ENCODE assay signal across 8 cellular contexts in the genomic region with DNA sequence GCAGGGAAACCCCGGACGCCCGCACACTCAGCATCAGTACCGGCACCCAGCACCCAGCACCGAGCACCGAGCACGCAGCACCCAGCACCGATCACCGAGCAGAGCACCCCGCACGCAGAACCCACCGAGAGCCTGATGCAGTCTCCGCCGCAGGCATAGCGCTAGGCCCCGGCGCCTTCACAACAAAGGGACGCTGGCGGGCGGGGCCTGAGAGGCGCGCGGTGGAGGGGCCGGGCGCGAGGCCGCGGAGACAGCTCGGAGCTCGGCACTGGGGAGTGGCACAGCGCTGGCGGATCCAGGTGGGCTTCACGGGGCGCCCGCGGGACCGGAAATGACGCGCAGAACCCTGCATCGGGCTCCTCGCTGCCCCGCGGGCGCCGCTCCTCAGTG. TPM values are rescaled to one million over a fixed set of nuclear protein-coding genes. Genes with fewer than 3 reads are reported as not detected.
A peak's percentile ranks its signal among the peaks of the same experiment; 100 is the strongest.
DNase-seq lines count a peak whose midpoint lies in the region; ATAC-seq lines count a peak whose summit lies in the region.
"Not testable (repeated sequence)": the region's sequence is repeated elsewhere in the genome, so short reads cannot be mapped to it uniquely, and the experiment has no call there.

No MANE protein-coding gene starts in this region.

- H3K9me3 Mint-ChIP-seq in T-helper 2 cell treated with Interferon-gamma antibody and Interleukin-4, amounts not matched to agents 5 μg/mL and 100 μg/mL, for 36 hours: not testable (repeated sequence)

- intact Hi-C loops in Right ventricle myocardium superior (cut with DNase I): not testable (repeated sequence)

- peak overlapping the region; percentile 96 for H3K27ac Mint-ChIP-seq in T-helper 2 cell treated with Interferon-gamma antibody and Interleukin-4, amounts not matched to agents 5 μg/mL and 100 μg/mL, for 36 hours

- H3K4me3 Mint-ChIP-seq in T-helper 2 cell treated with Interferon-gamma antibody and Interleukin-4, amounts not matched to agents 5 μg/mL and 100 μg/mL, for 36 hours: peak overlapping the region; percentile 82

- 0 to 1% (median 0%) methylated on average over 22 to 32 of the region's 45 CpGs for WGBS in adipose tissue, 3 donors

- not testable (repeated sequence) for H3K27me3 Mint-ChIP-seq in T-helper 2 cell treated with Interferon-gamma antibody and Interleukin-4, amounts not matched to agents 5 μg/mL and 100 μg/mL, for 36 hours (ENCODE audit: low read depth)

- not testable (repeated sequence) for H3K4me1 Mint-ChIP-seq in T-helper 2 cell treated with Interferon-gamma antibody and Interleukin-4, amounts not matched to agents 5 μg/mL and 100 μg/mL, for 36 hours (ENCODE audit: low read depth)

- not testable (repeated sequence) for H3K36me3 Mint-ChIP-seq in T-helper 2 cell treated with Interferon-gamma antibody and Interleukin-4, amounts not matched to agents 5 μg/mL and 100 μg/mL, for 36 hours (ENCODE audit: low read depth)

- peak; percentile 65 for DNase-seq in ELR (ENCODE audit: low read depth)
- peak; percentile 20 for DNase-seq in NCI-H1694 (lab: John Stamatoyannopoulos, UW)
- peak; percentile 80 for DNase-seq in T-helper 2 cell treated with Interferon-gamma antibody and Interleukin-4, amounts not matched to agents 5 μg/mL and 100 μg/mL, for 36 hours (ENCODE audit: low spot score)
- peak; percentile 86 for DNase-seq in Right ventricle myocardium superior
- peak; percentile 3 for DNase-seq in non-pigmented ciliary epithelial cell (ENCODE audit: low read depth)
- peak; percentile 54 for DNase-seq in stimulated activated naive CD4-positive, alpha-beta T cell treated with Interleukin-2 at 50 U/mL for 16 hours (lab: John Stamatoyannopoulos, UW)

- peak overlapping the region; percentile 97 for H3K27ac ChIP-seq in adipose tissue (ENCODE audit: low read depth, low read length)

- ATAC-seq in HG02885 (IDR thresholded peaks at IDR 0.05; ENCODE audit: poor library complexity, unreplicated experiment) (peak; percentile 37), Right ventricle myocardium superior (ENCODE audit: poor library complexity) (peak; percentile 80)

RNA-seq across cellular contexts. Expression of a gene that starts 0.3 kb away (rescaled TPM):
- polyA plus RNA-seq in adipose tissue: 10 to 100 TPM; 15.1 to 19.5 (median 18.5) TPM
- 20.4 TPM for total RNA-seq in Right ventricle myocardium superior

RNA-seq across cellular contexts. Expression of a gene that starts 31.8 kb away (rescaled TPM):
- polyA plus RNA-seq in adipose tissue: 10 to 100 TPM; 10.5 to 52.6 (median 21.5) TPM
- 17.3 TPM for total RNA-seq in Right ventricle myocardium superior

RNA-seq across cellular contexts. Expression of a gene that starts 33.5 kb away (rescaled TPM):
- polyA plus RNA-seq in adipose tissue: 10 to 100 TPM; 17.6 to 35.4 (median 26.6) TPM
- total RNA-seq in Right ventricle myocardium superior: 23.6 TPM

Comparison
In these comparisons a context has a peak if more than half of its experiments do, and no peak if none do; other contexts are left out.
1. Peak in every context shown above with its lines: DNase-seq, ATAC-seq and H3K27ac ChIP-seq.
2. DNase-seq: peak in every context shown above with its lines; median percentile 86 in Right ventricle myocardium superior; 80 in T-helper 2 cell treated with Interferon-gamma antibody and Interleukin-4, amounts not matched to agents 5 μg/mL and 100 μg/mL, for 36 hours; 65 in ELR; 54 in stimulated activated naive CD4-positive, alpha-beta T cell treated with Interleukin-2 at 50 U/mL for 16 hours; 20 in NCI-H1694; 3 in non-pigmented ciliary epithelial cell.